Comparison of ENCODE assay signal across 1 cellular context in genomic region chr19:1103691-1104451, GRCh38.
TF ChIP-seq lines count a peak whose summit lies in the region.

Gene GPX4, plus strand, starts transcription at chr19:1103994. Its CDS starts 50 bp downstream, at chr19:1104044.

TF ChIP-seq in HCT116, 20 proteins besides CTCF, POLR2A, EP300 and RAD21 (continued from another document):
- TF ChIP-seq SIN3A (IDR thresholded peaks at IDR 0.05; ENCODE audit: low read depth) (peak; percentile 90), SP1 (IDR thresholded peaks at IDR 0.05; ENCODE audit: low read depth) (peak; percentile 92), ZNF274 (IDR thresholded peaks at IDR 0.05; ENCODE audit: low read depth, low read length) (no peak), POLR2AphosphoS5 (IDR thresholded peaks at IDR 0.05; ENCODE audit: low read depth, low read length) (peak; percentile 97), SRF (IDR thresholded peaks at IDR 0.05; ENCODE audit: low read depth) (no peak), TCF7L2 (IDR thresholded peaks at IDR 0.05; ENCODE audit: borderline replicate concordance, extremely low read depth, insufficient read depth, insufficient read length) (no peak), JUND (IDR thresholded peaks at IDR 0.05) (no peak), CBX3 (IDR thresholded peaks at IDR 0.05; ENCODE audit: low read depth) (no peak), FOSL1 (IDR thresholded peaks at IDR 0.05; ENCODE audit: low read depth) (no peak), YY1 (IDR thresholded peaks at IDR 0.05; ENCODE audit: extremely low read depth, insufficient replicate concordance, low read depth, low read length) (peak; percentile 6)
TF ChIP-seq in HCT116: peak in this region for 5.
